Comparison of ENCODE assay signal across 1 cellular context in genomic region chr1:28456078-28456477, GRCh38.
TF ChIP-seq lines count a peak whose summit lies in the region.

No MANE protein-coding gene starts in this region.

TF ChIP-seq in K562, 482 proteins besides CTCF, POLR2A, EP300 and RAD21 (continued from another document):
- TF ChIP-seq MLLT1 (IDR thresholded peaks at IDR 0.05): no peak
- TF ChIP-seq EWSR1 (IDR thresholded peaks at IDR 0.05; ENCODE audit: borderline replicate concordance, low read depth, partially characterized antibody): no peak
- TF ChIP-seq BHLHE40 (IDR thresholded peaks at IDR 0.05; ENCODE audit: low read length): 0 out of 2 replicates have a peak, but pooled peaks have one; percentile 24
- peak; percentile 67 for TF ChIP-seq USF2 (CRISPR knock-in tag; IDR thresholded peaks at IDR 0.05)
- TF ChIP-seq XRCC4 (IDR thresholded peaks at IDR 0.05; ENCODE audit: extremely low read depth, insufficient read depth, insufficient read length): no peak
- no peak for TF ChIP-seq ZNF133 (CRISPR knock-in tag; IDR thresholded peaks at IDR 0.05)
- TF ChIP-seq PHTF2 (CRISPR knock-in tag; IDR thresholded peaks at IDR 0.05): no peak
- peak; percentile 94 for TF ChIP-seq TOE1 (IDR thresholded peaks at IDR 0.05; ENCODE audit: borderline replicate concordance)
- TF ChIP-seq TOE1 (CRISPR knock-in tag; IDR thresholded peaks at IDR 0.05; ENCODE audit: borderline replicate concordance, low read depth): no peak
- TF ChIP-seq PHF20 (IDR thresholded peaks at IDR 0.05; ENCODE audit: partially characterized antibody): no peak
- peak; percentile 96 for TF ChIP-seq RAD51 (IDR thresholded peaks at IDR 0.05; ENCODE audit: borderline replicate concordance, low read depth)
- TF ChIP-seq ZNF764 (CRISPR knock-in tag; IDR thresholded peaks at IDR 0.05; ENCODE audit: low read depth): no peak
